ENCODE assay signal across 8 cellular contexts in the genomic region with DNA sequence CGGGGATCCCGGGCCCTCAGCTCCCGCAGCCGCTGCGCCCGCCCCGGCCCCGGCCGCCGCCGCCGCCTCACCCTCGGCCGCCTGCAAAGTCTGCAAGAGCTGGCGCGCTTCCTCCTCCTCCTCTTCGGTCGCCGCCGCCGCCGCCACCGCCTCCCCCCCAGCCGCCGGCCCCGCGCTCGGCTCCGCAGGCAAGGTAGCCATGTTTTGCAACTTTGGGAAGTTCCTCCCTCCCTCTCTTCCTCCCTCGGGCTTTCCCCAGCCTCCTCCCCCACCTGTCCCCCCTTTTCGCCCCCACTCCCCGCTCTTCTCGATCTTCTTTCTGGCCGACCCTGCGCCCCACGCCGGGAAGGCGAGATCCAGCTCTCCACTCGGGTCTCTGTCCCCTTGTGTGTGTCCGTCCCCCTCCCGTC. TPM values are rescaled to one million over a fixed set of nuclear protein-coding genes. Genes with fewer than 3 reads are reported as not detected.
DNase-seq lines count a peak whose midpoint lies in the region; ATAC-seq, FAIRE-seq and TF ChIP-seq lines count a peak whose summit lies in the region.

No MANE protein-coding gene starts in this region.

- no peaks in the 10 kb centered on the region for H3K27me3 ChIP-seq in right atrium auricular region
- peaks cover 0 to 1% of the 10 kb centered on the region in 2 donors for H3K27me3 ChIP-seq in small intestine (ENCODE audit: control insufficient read depth in 2 of 2, insufficient read depth in 2 of 2, low read length in 2 of 2)

- FAIRE-seq in small intestine (lab: Jason Lieb, UNC) = no peak

- peaks cover 33% of the 10 kb centered on the region for H3K27me3 Mint-ChIP-seq in activated naive CD8-positive, alpha-beta T cell treated with anti-CD3 and anti-CD28 coated beads for 36 hours

- ATAC-seq in HG03039 (IDR thresholded peaks at IDR 0.05; ENCODE audit: unreplicated experiment) (no peak), HG03342 (IDR thresholded peaks at IDR 0.05; ENCODE audit: unreplicated experiment) (no peak), HG02970 (IDR thresholded peaks at IDR 0.05; ENCODE audit: low FRiP score, unreplicated experiment) (no peak)

- H3K4me3 Mint-ChIP-seq in activated naive CD8-positive, alpha-beta T cell treated with anti-CD3 and anti-CD28 coated beads for 36 hours = peak overlapping the region; percentile 87

- peaks cover 6% of the 10 kb centered on the region for H3K36me3 ChIP-seq in right atrium auricular region
- H3K36me3 ChIP-seq in small intestine (ENCODE audit: control insufficient read depth in 2 of 2, insufficient read depth in 2 of 2, low read length in 2 of 2) = no peaks in the 10 kb centered on the region

- H3K27ac ChIP-seq in right atrium auricular region = peak overlapping the region; percentile 93 to 96
- peak overlapping the region; percentile 61 to 94 for H3K27ac ChIP-seq in small intestine (ENCODE audit: low read depth in 1 of 2, low read length in 1 of 2)

- H3K4me1 Mint-ChIP-seq in activated naive CD8-positive, alpha-beta T cell treated with anti-CD3 and anti-CD28 coated beads for 36 hours = peaks cover 12% of the 10 kb centered on the region

- DNase-seq in GF-D8 (lab: John Stamatoyannopoulos, UW) = peak; percentile 17
- peak; percentile 60 for DNase-seq in NAMALWA (ENCODE audit: low spot score)
- DNase-seq in activated naive CD8-positive, alpha-beta T cell treated with anti-CD3 and anti-CD28 coated beads for 36 hours = no peak
- DNase-seq in right atrium auricular region (ENCODE audit: low spot score) = no peak
- peak; percentile 16 for DNase-seq in small intestine

- 0 to 2% (median 0%) methylated on average over 12 to 41 of the region's 41 CpGs for WGBS in small intestine, 3 donors

- TF ChIP-seq CTCF in right atrium auricular region (IDR thresholded peaks at IDR 0.05) = no peak

- peak overlapping the region; percentile 69 to 74 for H3K4me3 ChIP-seq in right atrium auricular region
- peak overlapping the region; percentile 63 to 68 for H3K4me3 ChIP-seq in small intestine (ENCODE audit: low read depth in 1 of 2, low read length in 2 of 2)

- H3K36me3 Mint-ChIP-seq in activated naive CD8-positive, alpha-beta T cell treated with anti-CD3 and anti-CD28 coated beads for 36 hours = peaks cover 4% of the 10 kb centered on the region

- H3K9me3 ChIP-seq in right atrium auricular region = no peaks in the 10 kb centered on the region
- no peaks in the 10 kb centered on the region for H3K9me3 ChIP-seq in small intestine (ENCODE audit: control insufficient read depth, low read depth)

- H3K27ac Mint-ChIP-seq in activated naive CD8-positive, alpha-beta T cell treated with anti-CD3 and anti-CD28 coated beads for 36 hours = peak overlapping the region; percentile 55

- H3K9me3 Mint-ChIP-seq in activated naive CD8-positive, alpha-beta T cell treated with anti-CD3 and anti-CD28 coated beads for 36 hours = no peaks in the 10 kb centered on the region

- H3K4me1 ChIP-seq in right atrium auricular region = peaks cover 0 to 61% of the 10 kb centered on the region in 2 donors
- H3K4me1 ChIP-seq in small intestine (ENCODE audit: control insufficient read depth in 2 of 2, insufficient read depth in 1 of 2, low read depth in 1 of 2, low read length in 1 of 2) = peaks cover 3 to 11% of the 10 kb centered on the region in 2 donors

RNA-seq across cellular contexts. Expression of gene SIX5, which starts 0.4 kb away (rescaled TPM):
- 1 to 10 TPM; 1.6 to 1.7 TPM for total RNA-seq in activated naive CD8-positive, alpha-beta T cell treated with anti-CD3 and anti-CD28 coated beads for 36 hours
- 10 to 100 TPM in 1 of 2 donors, 1 to 10 TPM in 1; 9.3 to 18.6 TPM for total RNA-seq in right atrium auricular region
- 10 to 100 TPM in 1 of 3 donors, 1 to 10 TPM in 2; 1.6 to 12.4 (median 3.5) TPM for polyA plus RNA-seq in small intestine

RNA-seq across cellular contexts. Expression of gene DMPK, which starts 13.6 kb away (rescaled TPM):
- 1 to 10 TPM; 7.3 to 8.6 TPM for total RNA-seq in activated naive CD8-positive, alpha-beta T cell treated with anti-CD3 and anti-CD28 coated beads for 36 hours
- total RNA-seq in right atrium auricular region = 100 to 1,000 TPM; 107 to 214 TPM
- 10 to 100 TPM; 12.7 to 42.2 (median 17.0) TPM for polyA plus RNA-seq in small intestine

RNA-seq across cellular contexts. Expression of gene DMWD, which starts 24.0 kb away (rescaled TPM):
- 10 to 100 TPM; 29.5 to 30.7 TPM for total RNA-seq in activated naive CD8-positive, alpha-beta T cell treated with anti-CD3 and anti-CD28 coated beads for 36 hours
- 10 to 100 TPM; 41.5 to 55.9 TPM for total RNA-seq in right atrium auricular region
- polyA plus RNA-seq in small intestine = 10 to 100 TPM in 1 of 3 donors, 1 to 10 TPM in 2; 4.6 to 20.9 (median 4.9) TPM

RNA-seq across cellular contexts. Expression of gene MEIOSIN, which starts 35.4 kb away (rescaled TPM):
- under 1 TPM; 0.08 TPM for total RNA-seq in activated naive CD8-positive, alpha-beta T cell treated with anti-CD3 and anti-CD28 coated beads for 36 hours
- under 1 TPM; 0.78 to 0.90 TPM for total RNA-seq in right atrium auricular region
- not detected for polyA plus RNA-seq in small intestine

RNA-seq across cellular contexts. Expression of gene FBXO46, which starts 38.0 kb away (rescaled TPM):
- 10 to 100 TPM; 25.5 to 29.6 TPM for total RNA-seq in activated naive CD8-positive, alpha-beta T cell treated with anti-CD3 and anti-CD28 coated beads for 36 hours
- 10 to 100 TPM; 11.6 to 12.1 TPM for total RNA-seq in right atrium auricular region
- polyA plus RNA-seq in small intestine = 1 to 10 TPM; 5.4 to 9.6 (median 9.0) TPM

Comparison
In these comparisons a context has a peak if more than half of its experiments do, and no peak if none do; other contexts are left out.
1. DNase-seq: peak in GF-D8 (single experiment), NAMALWA (single experiment) and small intestine (single experiment); none in activated naive CD8-positive, alpha-beta T cell treated with anti-CD3 and anti-CD28 coated beads for 36 hours (single experiment) and right atrium auricular region (single experiment).
2. RNA of gene DMPK, which starts 13.6 kb away (total RNA-seq): 107 to 214 TPM in right atrium auricular region; 7.3 to 8.6 TPM in activated naive CD8-positive, alpha-beta T cell treated with anti-CD3 and anti-CD28 coated beads for 36 hours; every median in the first group is over 10 times any median in the second.